ENCODE assay signal across 13 cellular contexts in genomic region chr6:5781966-5782556, GRCh38.
DNase-seq lines count a peak whose midpoint lies in the region; ATAC-seq and TF ChIP-seq lines count a peak whose summit lies in the region.
"Had no signal": no experiment of that assay in that cellular context is flagged by ENCODE, and none has a peak within 500 bp of the region (broad histone marks: within the 10 kb centered on the region; RNA-seq: fewer than 3 reads in every experiment).

No MANE protein-coding gene starts in this region.

- TF ChIP-seq POLR2A in gastrocnemius medialis (IDR thresholded peaks at IDR 0.05) = no peak

- ATAC-seq in gastrocnemius medialis (peak; percentile 9 to 22), GM19351 (IDR thresholded peaks at IDR 0.05; ENCODE audit: unreplicated experiment) (no peak), HG02798 (IDR thresholded peaks at IDR 0.05; ENCODE audit: poor library complexity, unreplicated experiment) (no peak)

- DNase-seq in ELF-1 (ENCODE audit: low read depth, low spot score) = peak; percentile 42
- DNase-seq in endodermal cell = peak; percentile 64
- no peak for DNase-seq in gastrocnemius medialis
- no peak for DNase-seq in SW480 (ENCODE audit: low spot score)
- no peak for DNase-seq in NCI-H1048 (lab: John Stamatoyannopoulos, UW)
- DNase-seq: CD8-positive, alpha-beta memory T cell; DND-41; NCI-H2227 treated with DMSO at 0.1 percent for 48 hours had no signal

- intact Hi-C loops in gastrocnemius medialis (cut with DNase I; ENCODE audit: low total_unique reads) = loop anchor here (1.0 kb wide), 1 partner anchor 36 kb away; no protein-coding TSS in a partner anchor

- no peak overlapping the region; the same call in 1 of the 2 replicates for H3K9ac ChIP-seq in OCI-LY1 (ENCODE audit: low read length)
- H3K9ac ChIP-seq in endodermal cell (ENCODE audit: extremely low read depth, low read length, poor library complexity, severe bottlenecking) = no peak overlapping the region

- no peaks in the 10 kb centered on the region for H4K20me1 ChIP-seq in OCI-LY1 (ENCODE audit: insufficient read depth, low read length)

- H2AFZ ChIP-seq in OCI-LY1 (ENCODE audit: low read length) = no peak overlapping the region

- H3K4me3 Mint-ChIP-seq in endodermal cell = no peak overlapping the region
- H3K4me3 Mint-ChIP-seq: IgD-negative memory B cell had no signal

- peaks cover 3% of the 10 kb centered on the region for H3K27me3 Mint-ChIP-seq in endodermal cell (ENCODE audit: insufficient read depth)

- no peaks in the 10 kb centered on the region for H3K9me2 ChIP-seq in OCI-LY1 (ENCODE audit: low read depth, low read length)

- no peaks in the 10 kb centered on the region for H3K27me3 ChIP-seq in OCI-LY1 (ENCODE audit: insufficient read depth, low read length)
- no peaks in the 10 kb centered on the region for H3K27me3 ChIP-seq in endodermal cell (ENCODE audit: control insufficient read depth, insufficient read depth, low read length, poor library complexity, severe bottlenecking)
- H3K27me3 ChIP-seq in gastrocnemius medialis = no peaks in the 10 kb centered on the region

- H3K79me2 ChIP-seq in OCI-LY1 (ENCODE audit: insufficient read depth, low read length) = no peaks in the 10 kb centered on the region

- H3K36me3 ChIP-seq in OCI-LY1 (ENCODE audit: insufficient read depth, low read length) (no peaks in the 10 kb centered on the region), endodermal cell (ENCODE audit: control insufficient read depth, insufficient read depth, low read length) (no peaks in the 10 kb centered on the region), gastrocnemius medialis (no peaks in the 10 kb centered on the region)
- H3K36me3 ChIP-seq: HAP-1 had no signal

- H3K4me1 ChIP-seq in OCI-LY1 (ENCODE audit: insufficient read depth, low read length, severe bottlenecking) = peaks cover 64% of the 10 kb centered on the region
- H3K4me1 ChIP-seq in endodermal cell (ENCODE audit: control insufficient read depth, insufficient read depth, low read length) = no peaks in the 10 kb centered on the region
- H3K4me1 ChIP-seq in gastrocnemius medialis = peaks cover 6 to 10% of the 10 kb centered on the region in 2 donors
- H3K4me1 ChIP-seq: HAP-1 had no signal

- H3K4me1 Mint-ChIP-seq in endodermal cell = peaks cover 22% of the 10 kb centered on the region

- 81 to 92% methylated on average over 8 to 17 of the region's 17 CpGs for WGBS in endodermal cell (ENCODE audit: insufficient coverage in 1 of 2, insufficient read length in 1 of 2), 2 experiments

- in situ Hi-C loops in gastrocnemius medialis (cut with MboI; ENCODE audit: low sequenced_read_pairs in 4 of 4) = no loop called here

- H3K4me2 ChIP-seq in OCI-LY1 (ENCODE audit: low read length) = no peak overlapping the region

- no peaks in the 10 kb centered on the region for H3K9me3 Mint-ChIP-seq in endodermal cell
- H3K9me3 Mint-ChIP-seq: CD8-positive, alpha-beta memory T cell; IgD-negative memory B cell had no signal

- no peak overlapping the region for H3K27ac Mint-ChIP-seq in endodermal cell

- no peaks in the 10 kb centered on the region for H3K36me3 Mint-ChIP-seq in endodermal cell (ENCODE audit: low read depth)

- TF ChIP-seq CTCF in OCI-LY1 (IDR thresholded peaks at IDR 0.05; ENCODE audit: low read length) (no peak), endodermal cell (conservative IDR thresholded peaks at IDR 0.05) (no peak), gastrocnemius medialis (IDR thresholded peaks at IDR 0.05 in 4 of 5, conservative IDR thresholded peaks at IDR 0.05 in 1 of 5) (no peak)

- H3F3A ChIP-seq in OCI-LY1 (ENCODE audit: insufficient read depth, low read length) = peaks cover 4% of the 10 kb centered on the region; the same call in 1 of the 2 replicates

- no peak overlapping the region for H3K4me3 ChIP-seq in OCI-LY1 (ENCODE audit: low read depth, low read length, poor library complexity, severe bottlenecking)
- H3K4me3 ChIP-seq in endodermal cell (ENCODE audit: low read length) = no peak overlapping the region
- H3K4me3 ChIP-seq in gastrocnemius medialis = no peak overlapping the region
- H3K4me3 ChIP-seq: HAP-1 had no signal

- H3K27ac ChIP-seq in OCI-LY1 (ENCODE audit: low read depth, low read length, poor library complexity, severe bottlenecking) (peak overlapping the region; percentile 52), endodermal cell (ENCODE audit: low read depth, low read length) (no peak overlapping the region), gastrocnemius medialis (peak overlapping the region in 2 of 4 donors; percentile 67 to 79)

- H3K9me3 ChIP-seq in OCI-LY1 (ENCODE audit: low read length) = no peaks in the 10 kb centered on the region
- no peaks in the 10 kb centered on the region for H3K9me3 ChIP-seq in endodermal cell (ENCODE audit: control insufficient read depth, low read length)
- H3K9me3 ChIP-seq in gastrocnemius medialis = no peaks in the 10 kb centered on the region
- H3K9me3 ChIP-seq: HAP-1 had no signal

Comparison
In these comparisons a context has a peak if more than half of its experiments do, and no peak if none do; other contexts are left out.
1. DNase-seq: peak in ELF-1 (single experiment) and endodermal cell (single experiment); none in gastrocnemius medialis (0 of 2), SW480 (single experiment) and NCI-H1048 (single experiment).
2. ATAC-seq: peak in gastrocnemius medialis (2 of 2); none in GM19351 (single experiment) and HG02798 (single experiment).